Comparison of ENCODE assay signal across 21 cellular contexts in genomic region chr10:31457858-31458257, GRCh38.
"Had no signal": no experiment of that assay in that cellular context is flagged by ENCODE, and none has a peak within 500 bp of the region (broad histone marks: within the 10 kb centered on the region; RNA-seq: fewer than 3 reads in every experiment).

No MANE protein-coding gene starts in this region.

- H3K36me3 ChIP-seq: adrenal gland, lower lobe of right lung, upper lobe of right lung had no signal

- H3K4me3 Mint-ChIP-seq: activated CD8-positive, alpha-beta T cell treated with anti-CD3 and anti-CD28 coated beads, Interleukin-2, amount 10 ng/mL, durations not matched to agents 7 days and 5 days; activated T-cell treated with anti-CD3 and anti-CD28 coated beads, Interleukin-2, amount 50 U/mL, for 24 hours; activated T-helper 17 cell treated with anti-CD3 and anti-CD28 coated beads, Interleukin-2, amount 50 U/mL, for 72 hours; naive thymus-derived CD4-positive, alpha-beta T cell; neural crest cell had no signal

- DNase-seq: activated CD4-positive, alpha-beta T cell treated with anti-CD3 and anti-CD28 coated beads for 1 hour; activated CD4-positive, alpha-beta T cell treated with anti-CD3 and anti-CD28 coated beads, Interleukin-2, amount 50 U/mL, for 1 hour; activated CD8-positive, alpha-beta T cell treated with anti-CD3 and anti-CD28 coated beads, Interleukin-2, amount 10 ng/mL, durations not matched to agents 7 days and 5 days; activated T-cell treated with anti-CD3 and anti-CD28 coated beads, Interleukin-2, amount 50 U/mL, for 24 hours; adrenal gland; esophagus squamous epithelium; foreskin keratinocyte; kidney; lower lobe of right lung; naive thymus-derived CD4-positive, alpha-beta T cell; occipital lobe; stimulated activated CD4-positive, alpha-beta T cell treated with anti-CD3 and anti-CD28 coated beads, Interleukin-4, amount 100 ng/mL, for 24 hours; stimulated activated naive CD4-positive, alpha-beta T cell treated with Interleukin-2 at 50 U/mL for 16 hours; T-helper 9 cell; upper lobe of right lung had no signal

- H3K27me3 ChIP-seq: adrenal gland, esophagus squamous epithelium, upper lobe of right lung had no signal

- H3K27me3 Mint-ChIP-seq: activated T-cell treated with anti-CD3 and anti-CD28 coated beads, Interleukin-2, amount 50 U/mL, for 24 hours; activated T-helper 17 cell treated with anti-CD3 and anti-CD28 coated beads, Interleukin-2, amount 50 U/mL, for 72 hours; naive thymus-derived CD4-positive, alpha-beta T cell had no signal

- H3K4me1 Mint-ChIP-seq: neural crest cell had no signal

- H3K9me3 ChIP-seq: adrenal gland, esophagus squamous epithelium, lower lobe of right lung, upper lobe of right lung had no signal

- H3K4me1 ChIP-seq: esophagus squamous epithelium, foreskin keratinocyte, lower lobe of right lung, upper lobe of right lung had no signal

- H3K27ac Mint-ChIP-seq: activated CD8-positive, alpha-beta T cell treated with anti-CD3 and anti-CD28 coated beads, Interleukin-2, amount 10 ng/mL, durations not matched to agents 7 days and 5 days; activated naive CD4-positive, alpha-beta T cell treated with anti-CD3 and anti-CD28 coated beads, Interleukin-2, amount 50 U/mL, for 72 hours; activated T-cell treated with anti-CD3 and anti-CD28 coated beads, Interleukin-2, amount 50 U/mL, for 24 hours; activated T-helper 17 cell treated with anti-CD3 and anti-CD28 coated beads, Interleukin-2, amount 50 U/mL, for 72 hours had no signal

- ATAC-seq: activated CD8-positive, alpha-beta T cell treated with anti-CD3 and anti-CD28 coated beads, Interleukin-2, amount 10 ng/mL, durations not matched to agents 7 days and 5 days; activated naive CD4-positive, alpha-beta T cell treated with anti-CD3 and anti-CD28 coated beads, Interleukin-2, amount 50 U/mL, for 72 hours; activated T-helper 17 cell treated with anti-CD3 and anti-CD28 coated beads, Interleukin-2, amount 50 U/mL, for 72 hours; foreskin keratinocyte; left lobe of liver; lower lobe of right lung; naive thymus-derived CD4-positive, alpha-beta T cell; upper lobe of right lung had no signal

- FAIRE-seq: bronchial epithelial cell, kidney had no signal

- H3K4me3 ChIP-seq: adrenal gland, coronary artery, esophagus squamous epithelium, lower lobe of right lung, upper lobe of right lung had no signal

- H3K27ac ChIP-seq: adrenal gland, coronary artery, esophagus squamous epithelium, foreskin keratinocyte, lower lobe of right lung, upper lobe of right lung had no signal
